ENCODE assay signal across 1 cellular context in the genomic region with DNA sequence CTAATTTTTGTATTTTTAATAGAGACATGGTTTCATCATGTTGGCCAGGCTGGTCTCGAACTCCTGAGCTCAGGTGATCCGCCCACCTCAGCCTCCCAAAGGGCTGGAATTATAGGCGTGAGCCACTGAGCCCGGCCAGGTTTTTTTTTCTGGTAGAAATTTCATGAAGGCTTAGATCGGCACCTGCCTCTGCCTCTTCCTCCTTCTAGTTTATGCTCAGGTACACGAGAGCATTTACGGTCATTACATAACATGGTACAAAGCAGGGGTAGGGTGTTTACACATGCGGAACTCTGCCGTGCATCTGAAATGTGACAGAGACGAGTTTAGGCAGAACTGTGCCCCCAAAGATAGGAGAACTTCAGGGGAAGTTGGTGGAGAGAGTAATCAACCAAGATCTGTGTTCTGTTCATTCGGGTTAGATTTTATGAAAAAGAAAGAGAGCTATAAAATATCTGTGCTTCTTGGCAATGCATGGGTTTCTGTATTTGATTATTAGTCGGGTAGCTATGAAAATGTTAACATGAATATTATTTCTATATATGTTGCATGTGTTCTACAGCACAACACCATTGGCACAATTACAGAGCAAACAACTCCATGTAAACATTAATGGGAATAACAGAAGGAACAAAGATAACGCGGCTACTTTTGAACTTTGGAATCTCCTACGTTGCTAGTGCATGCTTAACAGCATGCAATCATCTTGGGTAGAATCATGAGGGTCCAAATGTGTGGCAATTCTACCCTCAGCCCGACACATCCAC.
TF ChIP-seq lines count a peak whose summit lies in the region.

No MANE protein-coding gene starts in this region.

TF ChIP-seq in WTC11, 78 proteins besides CTCF, POLR2A, EP300 and RAD21 (continued from another document):
- TF ChIP-seq, protein P1, sequence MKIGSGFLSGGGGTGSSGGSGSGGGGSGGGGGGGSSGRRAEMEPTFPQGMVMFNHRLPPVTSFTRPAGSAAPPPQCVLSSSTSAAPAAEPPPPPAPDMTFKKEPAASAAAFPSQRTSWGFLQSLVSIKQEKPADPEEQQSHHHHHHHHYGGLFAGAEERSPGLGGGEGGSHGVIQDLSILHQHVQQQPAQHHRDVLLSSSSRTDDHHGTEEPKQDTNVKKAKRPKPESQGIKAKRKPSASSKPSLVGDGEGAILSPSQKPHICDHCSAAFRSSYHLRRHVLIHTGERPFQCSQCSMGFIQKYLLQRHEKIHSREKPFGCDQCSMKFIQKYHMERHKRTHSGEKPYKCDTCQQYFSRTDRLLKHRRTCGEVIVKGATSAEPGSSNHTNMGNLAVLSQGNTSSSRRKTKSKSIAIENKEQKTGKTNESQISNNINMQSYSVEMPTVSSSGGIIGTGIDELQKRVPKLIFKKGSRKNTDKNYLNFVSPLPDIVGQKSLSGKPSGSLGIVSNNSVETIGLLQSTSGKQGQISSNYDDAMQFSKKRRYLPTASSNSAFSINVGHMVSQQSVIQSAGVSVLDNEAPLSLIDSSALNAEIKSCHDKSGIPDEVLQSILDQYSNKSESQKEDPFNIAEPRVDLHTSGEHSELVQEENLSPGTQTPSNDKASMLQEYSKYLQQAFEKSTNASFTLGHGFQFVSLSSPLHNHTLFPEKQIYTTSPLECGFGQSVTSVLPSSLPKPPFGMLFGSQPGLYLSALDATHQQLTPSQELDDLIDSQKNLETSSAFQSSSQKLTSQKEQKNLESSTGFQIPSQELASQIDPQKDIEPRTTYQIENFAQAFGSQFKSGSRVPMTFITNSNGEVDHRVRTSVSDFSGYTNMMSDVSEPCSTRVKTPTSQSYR (CRISPR knock-in tag; IDR thresholded peaks at IDR 0.05) = no peak
- TF ChIP-seq ZNF317 (CRISPR knock-in tag; IDR thresholded peaks at IDR 0.05; ENCODE audit: borderline replicate concordance, low read depth) = no peak
- TF ChIP-seq, protein P2, sequence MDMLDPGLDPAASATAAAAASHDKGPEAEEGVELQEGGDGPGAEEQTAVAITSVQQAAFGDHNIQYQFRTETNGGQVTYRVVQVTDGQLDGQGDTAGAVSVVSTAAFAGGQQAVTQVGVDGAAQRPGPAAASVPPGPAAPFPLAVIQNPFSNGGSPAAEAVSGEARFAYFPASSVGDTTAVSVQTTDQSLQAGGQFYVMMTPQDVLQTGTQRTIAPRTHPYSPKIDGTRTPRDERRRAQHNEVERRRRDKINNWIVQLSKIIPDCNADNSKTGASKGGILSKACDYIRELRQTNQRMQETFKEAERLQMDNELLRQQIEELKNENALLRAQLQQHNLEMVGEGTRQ (CRISPR knock-in tag; IDR thresholded peaks at IDR 0.05) = no peak
- TF ChIP-seq, protein P3, sequence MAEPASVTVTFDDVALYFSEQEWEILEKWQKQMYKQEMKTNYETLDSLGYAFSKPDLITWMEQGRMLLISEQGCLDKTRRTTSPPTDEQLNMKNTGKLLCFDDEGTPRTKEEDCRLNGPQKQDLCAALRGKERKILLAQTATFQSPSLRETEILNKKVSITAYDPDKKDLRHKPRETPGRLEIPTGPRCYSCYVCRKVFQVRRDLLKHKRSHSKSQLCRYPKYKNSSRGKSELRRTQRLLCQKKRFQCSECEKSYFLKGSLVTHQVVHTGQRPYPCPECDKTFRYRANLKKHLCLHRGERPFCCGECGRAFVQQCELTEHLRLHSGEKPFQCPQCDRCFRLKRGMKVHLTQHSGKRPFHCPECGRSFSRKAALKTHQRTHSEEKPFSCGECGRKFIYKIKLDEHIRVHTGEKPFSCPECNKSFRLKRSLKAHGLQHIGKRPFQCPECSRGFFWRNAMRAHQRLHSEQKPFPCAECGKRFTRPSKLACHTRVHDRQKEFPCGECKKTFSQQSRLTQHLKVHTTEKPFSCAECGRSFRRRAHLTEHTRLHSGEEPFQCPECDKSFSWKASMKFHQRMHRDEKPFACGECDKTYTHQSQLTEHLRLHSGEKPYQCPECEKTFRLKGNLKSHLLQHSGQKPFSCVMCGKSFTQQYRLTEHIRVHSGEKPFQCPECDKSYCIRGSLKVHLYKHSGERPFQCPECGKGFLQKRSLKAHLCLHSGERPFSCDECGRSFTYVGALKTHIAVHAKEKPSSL (CRISPR knock-in tag; conservative IDR thresholded peaks at IDR 0.05) = no peak
- TF ChIP-seq, protein P4, sequence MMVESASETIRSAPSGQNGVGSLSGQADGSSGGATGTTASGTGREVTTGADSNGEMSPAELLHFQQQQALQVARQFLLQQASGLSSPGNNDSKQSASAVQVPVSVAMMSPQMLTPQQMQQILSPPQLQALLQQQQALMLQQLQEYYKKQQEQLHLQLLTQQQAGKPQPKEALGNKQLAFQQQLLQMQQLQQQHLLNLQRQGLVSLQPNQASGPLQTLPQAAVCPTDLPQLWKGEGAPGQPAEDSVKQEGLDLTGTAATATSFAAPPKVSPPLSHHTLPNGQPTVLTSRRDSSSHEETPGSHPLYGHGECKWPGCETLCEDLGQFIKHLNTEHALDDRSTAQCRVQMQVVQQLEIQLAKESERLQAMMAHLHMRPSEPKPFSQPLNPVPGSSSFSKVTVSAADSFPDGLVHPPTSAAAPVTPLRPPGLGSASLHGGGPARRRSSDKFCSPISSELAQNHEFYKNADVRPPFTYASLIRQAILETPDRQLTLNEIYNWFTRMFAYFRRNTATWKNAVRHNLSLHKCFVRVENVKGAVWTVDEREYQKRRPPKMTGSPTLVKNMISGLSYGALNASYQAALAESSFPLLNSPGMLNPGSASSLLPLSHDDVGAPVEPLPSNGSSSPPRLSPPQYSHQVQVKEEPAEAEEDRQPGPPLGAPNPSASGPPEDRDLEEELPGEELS (CRISPR knock-in tag; IDR thresholded peaks at IDR 0.05) = no peak
- no peak for TF ChIP-seq NR3C1 (CRISPR knock-in tag; conservative IDR thresholded peaks at IDR 0.05; ENCODE audit: low read depth)
- no peak for TF ChIP-seq ETV6 (CRISPR knock-in tag; IDR thresholded peaks at IDR 0.05)
- TF ChIP-seq, protein P5, sequence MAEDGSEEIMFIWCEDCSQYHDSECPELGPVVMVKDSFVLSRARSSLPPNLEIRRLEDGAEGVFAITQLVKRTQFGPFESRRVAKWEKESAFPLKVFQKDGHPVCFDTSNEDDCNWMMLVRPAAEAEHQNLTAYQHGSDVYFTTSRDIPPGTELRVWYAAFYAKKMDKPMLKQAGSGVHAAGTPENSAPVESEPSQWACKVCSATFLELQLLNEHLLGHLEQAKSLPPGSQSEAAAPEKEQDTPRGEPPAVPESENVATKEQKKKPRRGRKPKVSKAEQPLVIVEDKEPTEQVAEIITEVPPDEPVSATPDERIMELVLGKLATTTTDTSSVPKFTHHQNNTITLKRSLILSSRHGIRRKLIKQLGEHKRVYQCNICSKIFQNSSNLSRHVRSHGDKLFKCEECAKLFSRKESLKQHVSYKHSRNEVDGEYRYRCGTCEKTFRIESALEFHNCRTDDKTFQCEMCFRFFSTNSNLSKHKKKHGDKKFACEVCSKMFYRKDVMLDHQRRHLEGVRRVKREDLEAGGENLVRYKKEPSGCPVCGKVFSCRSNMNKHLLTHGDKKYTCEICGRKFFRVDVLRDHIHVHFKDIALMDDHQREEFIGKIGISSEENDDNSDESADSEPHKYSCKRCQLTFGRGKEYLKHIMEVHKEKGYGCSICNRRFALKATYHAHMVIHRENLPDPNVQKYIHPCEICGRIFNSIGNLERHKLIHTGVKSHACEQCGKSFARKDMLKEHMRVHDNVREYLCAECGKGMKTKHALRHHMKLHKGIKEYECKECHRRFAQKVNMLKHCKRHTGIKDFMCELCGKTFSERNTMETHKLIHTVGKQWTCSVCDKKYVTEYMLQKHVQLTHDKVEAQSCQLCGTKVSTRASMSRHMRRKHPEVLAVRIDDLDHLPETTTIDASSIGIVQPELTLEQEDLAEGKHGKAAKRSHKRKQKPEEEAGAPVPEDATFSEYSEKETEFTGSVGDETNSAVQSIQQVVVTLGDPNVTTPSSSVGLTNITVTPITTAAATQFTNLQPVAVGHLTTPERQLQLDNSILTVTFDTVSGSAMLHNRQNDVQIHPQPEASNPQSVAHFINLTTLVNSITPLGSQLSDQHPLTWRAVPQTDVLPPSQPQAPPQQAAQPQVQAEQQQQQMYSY (CRISPR knock-in tag; IDR thresholded peaks at IDR 0.05) = no peak
- TF ChIP-seq NR2C2 (CRISPR knock-in tag; IDR thresholded peaks at IDR 0.05) = no peak
- TF ChIP-seq, protein P6, sequence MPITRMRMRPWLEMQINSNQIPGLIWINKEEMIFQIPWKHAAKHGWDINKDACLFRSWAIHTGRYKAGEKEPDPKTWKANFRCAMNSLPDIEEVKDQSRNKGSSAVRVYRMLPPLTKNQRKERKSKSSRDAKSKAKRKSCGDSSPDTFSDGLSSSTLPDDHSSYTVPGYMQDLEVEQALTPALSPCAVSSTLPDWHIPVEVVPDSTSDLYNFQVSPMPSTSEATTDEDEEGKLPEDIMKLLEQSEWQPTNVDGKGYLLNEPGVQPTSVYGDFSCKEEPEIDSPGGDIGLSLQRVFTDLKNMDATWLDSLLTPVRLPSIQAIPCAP (CRISPR knock-in tag; IDR thresholded peaks at IDR 0.05) = no peak
- TF ChIP-seq, protein P7, sequence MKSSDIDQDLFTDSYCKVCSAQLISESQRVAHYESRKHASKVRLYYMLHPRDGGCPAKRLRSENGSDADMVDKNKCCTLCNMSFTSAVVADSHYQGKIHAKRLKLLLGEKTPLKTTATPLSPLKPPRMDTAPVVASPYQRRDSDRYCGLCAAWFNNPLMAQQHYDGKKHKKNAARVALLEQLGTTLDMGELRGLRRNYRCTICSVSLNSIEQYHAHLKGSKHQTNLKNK (CRISPR knock-in tag; IDR thresholded peaks at IDR 0.05) = no peak
- TF ChIP-seq, protein P8, sequence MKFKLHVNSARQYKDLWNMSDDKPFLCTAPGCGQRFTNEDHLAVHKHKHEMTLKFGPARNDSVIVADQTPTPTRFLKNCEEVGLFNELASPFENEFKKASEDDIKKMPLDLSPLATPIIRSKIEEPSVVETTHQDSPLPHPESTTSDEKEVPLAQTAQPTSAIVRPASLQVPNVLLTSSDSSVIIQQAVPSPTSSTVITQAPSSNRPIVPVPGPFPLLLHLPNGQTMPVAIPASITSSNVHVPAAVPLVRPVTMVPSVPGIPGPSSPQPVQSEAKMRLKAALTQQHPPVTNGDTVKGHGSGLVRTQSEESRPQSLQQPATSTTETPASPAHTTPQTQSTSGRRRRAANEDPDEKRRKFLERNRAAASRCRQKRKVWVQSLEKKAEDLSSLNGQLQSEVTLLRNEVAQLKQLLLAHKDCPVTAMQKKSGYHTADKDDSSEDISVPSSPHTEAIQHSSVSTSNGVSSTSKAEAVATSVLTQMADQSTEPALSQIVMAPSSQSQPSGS (CRISPR knock-in tag; IDR thresholded peaks at IDR 0.05; ENCODE audit: borderline replicate concordance, low read depth) = no peak
- TF ChIP-seq, protein P9, sequence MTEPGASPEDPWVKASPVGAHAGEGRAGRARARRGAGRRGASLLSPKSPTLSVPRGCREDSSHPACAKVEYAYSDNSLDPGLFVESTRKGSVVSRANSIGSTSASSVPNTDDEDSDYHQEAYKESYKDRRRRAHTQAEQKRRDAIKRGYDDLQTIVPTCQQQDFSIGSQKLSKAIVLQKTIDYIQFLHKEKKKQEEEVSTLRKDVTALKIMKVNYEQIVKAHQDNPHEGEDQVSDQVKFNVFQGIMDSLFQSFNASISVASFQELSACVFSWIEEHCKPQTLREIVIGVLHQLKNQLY (CRISPR knock-in tag; IDR thresholded peaks at IDR 0.05) = no peak
- TF ChIP-seq, protein P10, sequence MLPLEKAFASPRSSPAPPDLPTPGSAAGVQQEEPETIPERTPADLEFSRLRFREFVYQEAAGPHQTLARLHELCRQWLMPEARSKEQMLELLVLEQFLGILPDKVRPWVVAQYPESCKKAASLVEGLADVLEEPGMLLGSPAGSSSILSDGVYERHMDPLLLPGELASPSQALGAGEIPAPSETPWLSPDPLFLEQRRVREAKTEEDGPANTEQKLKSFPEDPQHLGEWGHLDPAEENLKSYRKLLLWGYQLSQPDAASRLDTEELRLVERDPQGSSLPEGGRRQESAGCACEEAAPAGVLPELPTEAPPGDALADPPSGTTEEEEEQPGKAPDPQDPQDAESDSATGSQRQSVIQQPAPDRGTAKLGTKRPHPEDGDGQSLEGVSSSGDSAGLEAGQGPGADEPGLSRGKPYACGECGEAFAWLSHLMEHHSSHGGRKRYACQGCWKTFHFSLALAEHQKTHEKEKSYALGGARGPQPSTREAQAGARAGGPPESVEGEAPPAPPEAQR (CRISPR knock-in tag; IDR thresholded peaks at IDR 0.05) = no peak
